In the genomic region with DNA sequence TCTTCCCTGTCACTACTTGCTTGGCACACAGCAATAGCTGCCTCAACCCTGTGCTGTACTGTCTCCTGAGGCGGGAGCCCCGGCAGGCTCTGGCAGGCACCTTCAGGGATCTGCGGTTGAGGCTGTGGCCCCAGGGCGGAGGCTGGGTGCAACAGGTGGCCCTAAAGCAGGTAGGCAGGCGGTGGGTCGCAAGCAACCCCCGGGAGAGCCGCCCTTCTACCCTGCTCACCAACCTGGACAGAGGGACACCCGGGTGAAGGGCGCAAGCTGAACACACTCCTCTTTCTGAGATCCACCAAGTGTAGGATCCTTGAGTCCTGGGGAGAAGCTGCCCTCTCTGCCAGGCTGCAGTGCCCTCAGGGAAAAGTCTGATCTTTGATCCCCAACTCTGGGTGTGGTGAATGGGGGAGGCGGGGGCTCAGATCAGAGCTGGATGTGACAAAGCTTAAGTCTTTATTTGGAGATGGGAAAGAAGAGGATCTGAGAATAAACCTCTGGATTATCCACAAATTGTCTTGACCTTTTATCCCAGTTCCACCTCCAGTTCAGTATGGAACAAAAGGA, we compare ENCODE assay signal across 13 cellular contexts. TPM values are rescaled to one million over a fixed set of nuclear protein-coding genes. Genes with fewer than 3 reads are reported as not detected.
DNase-seq lines count a peak whose midpoint lies in the region; ATAC-seq, FAIRE-seq and TF ChIP-seq lines count a peak whose summit lies in the region.
"Had no signal": no experiment of that assay in that cellular context is flagged by ENCODE, and none has a peak within 500 bp of the region (broad histone marks: within the 10 kb centered on the region; RNA-seq: fewer than 3 reads in every experiment).

No MANE protein-coding gene starts in this region.

- no peak overlapping the region for H2AFZ ChIP-seq in HepG2 (ENCODE audit: low read length)

- H2BK5ac ChIP-seq in mesendoderm (ENCODE audit: low read length): no peak overlapping the region

- H3K4me1 ChIP-seq in HepG2 (ENCODE audit: insufficient read depth, low read length) (peaks cover 85% of the 10 kb centered on the region), right lobe of liver (peaks cover 0 to 9% (median 3%) of the 10 kb centered on the region in 4 donors), mesendoderm (ENCODE audit: control insufficient read depth, low read depth, low read length) (peaks cover 5% of the 10 kb centered on the region)

- CTCF ChIA-PET in HepG2 (lab: Yijun Ruan, JAX; ENCODE audit: low intra/inter-chr PET ratio, low total read pairs): no interaction called here

- POLR2A ChIA-PET in HepG2 (lab: Yijun Ruan, JAX): interaction anchor here (1.2 to 7.2 kb wide), 6 partner anchors 8 to 181 kb away, joined by 3 to 390 read pairs (median 12); partner anchors contain the start of genes ARHGEF2, KHDC4 and MEX3A

- TF ChIP-seq RAD21 in HepG2 (CRISPR knock-in tag; IDR thresholded peaks at IDR 0.05): no peak

- H3K4me3 ChIP-seq in HepG2 (replicated peaks in 1 of 3; ENCODE audit: insufficient read depth in 1 of 3, low read depth in 2 of 3, low read length in 3 of 3): peak overlapping the region in 1 of 3 experiments; percentile 65; a peak in 1 of 6 replicates
- no peak overlapping the region for H3K4me3 ChIP-seq in right lobe of liver
- H3K4me3 ChIP-seq in WERI-Rb-1 (ENCODE audit: low read depth, low read length): no peak overlapping the region
- H3K4me3 ChIP-seq in mesendoderm (ENCODE audit: low read length): no peak overlapping the region

- WGBS in HepG2 (ENCODE audit: low lambda C conversion rate): 62% methylated on average over 4 of the region's 11 CpGs
- WGBS in right lobe of liver (ENCODE audit: insufficient coverage, low coverage, low lambda C conversion rate, missing lambda C conversion rate): no CpG with 5 or more reads among the region's 11 CpGs
- no CpG with 5 or more reads among the region's 11 CpGs for WGBS in mesendoderm (ENCODE audit: extremely low coverage, insufficient coverage, low lambda C conversion rate)

- H3K18ac ChIP-seq in mesendoderm (ENCODE audit: low read length): no peak overlapping the region

- no peak for TF ChIP-seq CTCF in HepG2 (CRISPR knock-in tag; IDR thresholded peaks at IDR 0.05)
- TF ChIP-seq CTCF in right lobe of liver (IDR thresholded peaks at IDR 0.05): no peak
- TF ChIP-seq CTCF in WERI-Rb-1 (IDR thresholded peaks at IDR 0.05; ENCODE audit: low read depth, low read length): no peak
- no peak for TF ChIP-seq CTCF in mesothelial cell of epicardium (IDR thresholded peaks at IDR 0.05; ENCODE audit: unreplicated experiment)

- no peaks in the 10 kb centered on the region for H3K27me3 Mint-ChIP-seq in mesothelial cell of epicardium (ENCODE audit: low read depth)

- H3K27ac ChIP-seq in HepG2 (ENCODE audit: extremely low read length, insufficient read depth, low read length) (peak overlapping the region; percentile 65), right lobe of liver (no peak overlapping the region), WERI-Rb-1 (no peak overlapping the region), mesendoderm (ENCODE audit: low read depth, low read length) (no peak overlapping the region)

- H3K9me3 Mint-ChIP-seq in mesothelial cell of epicardium: no peaks in the 10 kb centered on the region
- H3K9me3 Mint-ChIP-seq: H9 had no signal

- no peak overlapping the region for H3K56ac ChIP-seq in mesendoderm (ENCODE audit: low read length)

- no peak for TF ChIP-seq POLR2A in HepG2 (IDR thresholded peaks at IDR 0.05; ENCODE audit: insufficient read depth in 1 of 2, low read depth in 2 of 2, low read length in 2 of 2)
- TF ChIP-seq POLR2A in right lobe of liver (IDR thresholded peaks at IDR 0.05): no peak

- H2BK120ac ChIP-seq in mesendoderm (ENCODE audit: low read depth, low read length): no peak overlapping the region

- intact Hi-C loops in HepG2 (cut with micrococcal nuclease; ENCODE audit: unreplicated experiment): loop anchor here (5.0 kb wide), 2 partner anchors 35 to 355 kb away; partner anchors contain the start of genes ARHGEF2, GLMP and VHLL
- intact Hi-C loops in right lobe of liver (cut with DNase I): loop anchor here in 1 of 2 donors (5.0 kb wide), 1 partner anchor 40 kb away; no protein-coding TSS in a partner anchor

- no peaks in the 10 kb centered on the region for H4K20me1 ChIP-seq in HepG2 (ENCODE audit: insufficient read depth, low read length)

- H3K23ac ChIP-seq in mesendoderm (ENCODE audit: low read length): peak overlapping the region; percentile 39

- H3K9me3 ChIP-seq in HepG2 (ENCODE audit: low read length): no peaks in the 10 kb centered on the region
- no peaks in the 10 kb centered on the region for H3K9me3 ChIP-seq in right lobe of liver
- no peaks in the 10 kb centered on the region for H3K9me3 ChIP-seq in WERI-Rb-1 (ENCODE audit: severe bottlenecking)

- ATAC-seq in HepG2: no peak
- no peak for ATAC-seq in right lobe of liver
- ATAC-seq in GM21737 (IDR thresholded peaks at IDR 0.05; ENCODE audit: unreplicated experiment): no peak

- TF ChIP-seq EP300 in HepG2 (IDR thresholded peaks at IDR 0.05; ENCODE audit: low read depth in 2 of 2, low read length in 2 of 2) (no peak), HepG2 (CRISPR knock-in tag; IDR thresholded peaks at IDR 0.05; ENCODE audit: borderline replicate concordance) (no peak)

- H3K4me3 Mint-ChIP-seq in mesothelial cell of epicardium: no peak overlapping the region
- H3K4me3 Mint-ChIP-seq: H9 had no signal

- H3K9ac ChIP-seq in HepG2 (ENCODE audit: insufficient read depth, low read depth, low read length) (peak overlapping the region; percentile 36), mesendoderm (ENCODE audit: low read length) (no peak overlapping the region)

- no TSS peak for BruUV-seq in HepG2 (replicated peaks; lab: Mats Ljungman, UMichigan)

- H3K79me2 ChIP-seq in HepG2 (ENCODE audit: insufficient read depth, low read length) (peaks cover 12% of the 10 kb centered on the region), mesendoderm (ENCODE audit: control insufficient read depth, insufficient read depth, low read length) (no peaks in the 10 kb centered on the region)

- FAIRE-seq in HepG2 (lab: Jason Lieb, UNC): peak; percentile 39

- peaks cover 8% of the 10 kb centered on the region for H3K36me3 Mint-ChIP-seq in mesothelial cell of epicardium

- H2BK15ac ChIP-seq in mesendoderm (replicated peaks; ENCODE audit: low read depth): no peak overlapping the region

- in situ Hi-C loops in HepG2 (cut with HindIII; ENCODE audit: extremely low pct_ligation_motif_present, low pct_unique_long_range_greater_than_20kb): loop anchor here (10.0 kb wide), 1 partner anchor 122 kb away; the partner anchor contains the start of gene RAB25

- no peak overlapping the region for H4K8ac ChIP-seq in mesendoderm (ENCODE audit: low read depth, low read length)

- H3K27ac Mint-ChIP-seq in mesothelial cell of epicardium: no peak overlapping the region

- DNase-seq in HepG2 (ENCODE audit: low spot score) (no peak), right lobe of liver (no peak), WERI-Rb-1 (peak; percentile 51), mesendoderm (no peak), mesothelial cell of epicardium (ENCODE audit: low spot score in 2 of 2, unreplicated experiment in 2 of 2) (no peak), kidney glomerular epithelial cell (lab: John Stamatoyannopoulos, UW) (no peak), NCI-H524 treated with DMSO at 0.1 percent for 48 hours (lab: John Stamatoyannopoulos, UW) (no peak)
- DNase-seq: central memory CD4-positive, alpha-beta T cell; foreskin melanocyte; H9 had no signal

- H3K4me1 Mint-ChIP-seq in mesothelial cell of epicardium: peaks cover 26% of the 10 kb centered on the region

- no peak overlapping the region for H3K4ac ChIP-seq in mesendoderm (ENCODE audit: low read depth, low read length)

- no peaks in the 10 kb centered on the region for H3K79me1 ChIP-seq in mesendoderm (ENCODE audit: low read length)

- H3K36me3 ChIP-seq in HepG2 (replicated peaks in 1 of 2; ENCODE audit: control insufficient read depth in 1 of 2, insufficient read depth in 2 of 2, low read length in 2 of 2) (peaks cover 2 to 13% of the 10 kb centered on the region in 2 experiments; a peak in 3 of 5 replicates), right lobe of liver (peaks cover 0 to 4% (median 1%) of the 10 kb centered on the region in 4 donors), WERI-Rb-1 (peaks cover 21% of the 10 kb centered on the region), mesendoderm (ENCODE audit: control insufficient read depth, insufficient read depth, low read length) (peaks cover 5% of the 10 kb centered on the region)

- no peak overlapping the region for H4K5ac ChIP-seq in mesendoderm (ENCODE audit: low read length)

- peak overlapping the region; percentile 86 for H3K4me2 ChIP-seq in HepG2 (ENCODE audit: low read depth, low read length)
- H3K4me2 ChIP-seq in mesendoderm (ENCODE audit: low read length): no peak overlapping the region

- H2AK5ac ChIP-seq in mesendoderm (ENCODE audit: low read length): no peak overlapping the region

- H3K27me3 ChIP-seq in HepG2 (ENCODE audit: control insufficient read depth in 1 of 2, insufficient read depth in 2 of 2, low read length in 2 of 2) (no peaks in the 10 kb centered on the region), right lobe of liver (no peaks in the 10 kb centered on the region), WERI-Rb-1 (ENCODE audit: insufficient read depth, low read depth, severe bottlenecking) (no peaks in the 10 kb centered on the region), mesendoderm (ENCODE audit: insufficient read depth, low read length, poor library complexity) (no peaks in the 10 kb centered on the region)

RNA-seq across cellular contexts. Expression of gene RXFP4, which starts 1.2 kb away (rescaled TPM):
- total RNA-seq in HepG2 (2016; rRNA removed; fragmentation: Illumina TruSeq; extraction: Trizol): 0.38 TPM in 1 of 2 replicates, not detected in the other
- total RNA-seq in HepG2 (2016; cell fraction: cytosol; rRNA removed; fragmentation: Illumina TruSeq; extraction: Trizol; ENCODE audit: low read depth): not detected in 2 replicates
- 0.25 and 0.28 TPM in 2 replicates for total RNA-seq in HepG2 (2016; cell fraction: insoluble cytoplasmic fraction; rRNA removed; fragmentation: Illumina TruSeq; extraction: Trizol)
- not detected in 2 replicates for total RNA-seq in HepG2 (2016; cell fraction: membrane; rRNA removed; fragmentation: Illumina TruSeq; extraction: Trizol)
- 0.31 TPM in 1 of 2 replicates, not detected in the other for total RNA-seq in HepG2 (2016; cell fraction: nucleus; rRNA removed; fragmentation: Illumina TruSeq; extraction: Trizol)
- polyA plus RNA-seq in HepG2 (2011; rRNA removed): 1.4 and 1.9 TPM in 2 replicates
- polyA plus RNA-seq in HepG2 (2011; cell fraction: cytosol; rRNA removed): 1.3 and 2.1 TPM in 2 replicates
- polyA plus RNA-seq in HepG2 (2011; cell fraction: nucleus; rRNA removed): 0.42 and 0.48 TPM in 2 replicates
- 0.48 and 0.72 TPM in 2 replicates for polyA plus RNA-seq in HepG2 (2012)
- 0.08 TPM in 1 of 2 replicates, not detected in the other for polyA plus RNA-seq in HepG2 (2016; cell fraction: cytosol; fragmentation: Illumina TruSeq; extraction: Trizol; ENCODE audit: low read depth)
- not detected in 2 replicates for polyA plus RNA-seq in HepG2 (2016; cell fraction: insoluble cytoplasmic fraction; fragmentation: Illumina TruSeq; extraction: Trizol; ENCODE audit: low read depth)
- polyA plus RNA-seq in HepG2 (2016; cell fraction: membrane; fragmentation: Illumina TruSeq; extraction: Trizol; ENCODE audit: low read depth): not detected in 2 replicates
- 0.64 and 0.79 TPM in 2 replicates for polyA plus RNA-seq in HepG2 (2016; cell fraction: nucleus; fragmentation: Illumina TruSeq; extraction: Trizol; ENCODE audit: insufficient read depth, low read depth)
- polyA minus RNA-seq in HepG2 (2011; rRNA and poly(A)+ RNA removed; ENCODE audit: low replicate concordance): 1.4 and 2.7 TPM in 2 replicates
- 0.49 TPM in 1 of 2 replicates, not detected in the other for polyA minus RNA-seq in HepG2 (2011; cell fraction: cytosol; rRNA and poly(A)+ RNA removed)
- polyA minus RNA-seq in HepG2 (2011; cell fraction: nucleus; rRNA and poly(A)+ RNA removed): 0.39 and 1.1 TPM in 2 replicates
- total RNA-seq in right lobe of liver: not detected
- polyA plus RNA-seq in mesendoderm (2013, experiment 1 of 2): not detected
- not detected for polyA plus RNA-seq in mesendoderm (2013, experiment 2 of 2)
- total RNA-seq in mesothelial cell of epicardium: not detected in 3 replicates
- total RNA-seq: activated CD8-positive, alpha-beta memory T cell treated with anti-CD3 and anti-CD28 coated beads for 36 hours; H9; temporal lobe had no signal

RNA-seq across cellular contexts. Expression of gene KHDC4, which starts 8.4 kb away (rescaled TPM):
- 15.9 and 33.5 TPM in 2 replicates for total RNA-seq in HepG2 (2016; rRNA removed; fragmentation: Illumina TruSeq; extraction: Trizol)
- total RNA-seq in HepG2 (2016; cell fraction: cytosol; rRNA removed; fragmentation: Illumina TruSeq; extraction: Trizol; ENCODE audit: low read depth): 17.8 and 22.2 TPM in 2 replicates
- total RNA-seq in HepG2 (2016; cell fraction: insoluble cytoplasmic fraction; rRNA removed; fragmentation: Illumina TruSeq; extraction: Trizol): 17.1 and 30.7 TPM in 2 replicates
- total RNA-seq in HepG2 (2016; cell fraction: membrane; rRNA removed; fragmentation: Illumina TruSeq; extraction: Trizol): 16.0 and 18.2 TPM in 2 replicates
- 51.8 and 57.5 TPM in 2 replicates for total RNA-seq in HepG2 (2016; cell fraction: nucleus; rRNA removed; fragmentation: Illumina TruSeq; extraction: Trizol)
- 74.5 and 92.0 TPM in 2 replicates for polyA plus RNA-seq in HepG2 (2011; rRNA removed)
- 35.4 and 38.7 TPM in 2 replicates for polyA plus RNA-seq in HepG2 (2011; cell fraction: cytosol; rRNA removed)
- 126 and 134 TPM in 2 replicates for polyA plus RNA-seq in HepG2 (2011; cell fraction: nucleus; rRNA removed)
- polyA plus RNA-seq in HepG2 (2012): 37.2 and 38.4 TPM in 2 replicates
- polyA plus RNA-seq in HepG2 (2016; cell fraction: cytosol; fragmentation: Illumina TruSeq; extraction: Trizol; ENCODE audit: low read depth): 2.1 and 2.5 TPM in 2 replicates
- 14.7 and 16.3 TPM in 2 replicates for polyA plus RNA-seq in HepG2 (2016; cell fraction: insoluble cytoplasmic fraction; fragmentation: Illumina TruSeq; extraction: Trizol; ENCODE audit: low read depth)
- polyA plus RNA-seq in HepG2 (2016; cell fraction: membrane; fragmentation: Illumina TruSeq; extraction: Trizol; ENCODE audit: low read depth): 4.2 and 4.7 TPM in 2 replicates
- 113 and 121 TPM in 2 replicates for polyA plus RNA-seq in HepG2 (2016; cell fraction: nucleus; fragmentation: Illumina TruSeq; extraction: Trizol; ENCODE audit: insufficient read depth, low read depth)
- polyA minus RNA-seq in HepG2 (2011; rRNA and poly(A)+ RNA removed; ENCODE audit: low replicate concordance): 83.9 and 155 TPM in 2 replicates
- 19.6 and 24.9 TPM in 2 replicates for polyA minus RNA-seq in HepG2 (2011; cell fraction: cytosol; rRNA and poly(A)+ RNA removed)
- polyA minus RNA-seq in HepG2 (2011; cell fraction: nucleus; rRNA and poly(A)+ RNA removed): 113 and 148 TPM in 2 replicates
- total RNA-seq in right lobe of liver: 10 to 100 TPM; 14.1 to 19.0 (median 17.2) TPM
- polyA plus RNA-seq in mesendoderm (2013, experiment 1 of 2): 21.5 TPM
- 21.5 TPM for polyA plus RNA-seq in mesendoderm (2013, experiment 2 of 2)
- 70.1 to 74.1 TPM (median 73.2 TPM) in 3 replicates for total RNA-seq in mesothelial cell of epicardium

RNA-seq across cellular contexts. Expression of gene RIT1, which starts 31.5 kb away (rescaled TPM):
- 12.2 and 15.9 TPM in 2 replicates for total RNA-seq in HepG2 (2016; rRNA removed; fragmentation: Illumina TruSeq; extraction: Trizol)
- 1.8 and 2.7 TPM in 2 replicates for total RNA-seq in HepG2 (2016; cell fraction: cytosol; rRNA removed; fragmentation: Illumina TruSeq; extraction: Trizol; ENCODE audit: low read depth)
- 12.0 and 18.3 TPM in 2 replicates for total RNA-seq in HepG2 (2016; cell fraction: insoluble cytoplasmic fraction; rRNA removed; fragmentation: Illumina TruSeq; extraction: Trizol)
- 3.7 and 5.0 TPM in 2 replicates for total RNA-seq in HepG2 (2016; cell fraction: membrane; rRNA removed; fragmentation: Illumina TruSeq; extraction: Trizol)
- total RNA-seq in HepG2 (2016; cell fraction: nucleus; rRNA removed; fragmentation: Illumina TruSeq; extraction: Trizol): 5.1 and 6.9 TPM in 2 replicates
- polyA plus RNA-seq in HepG2 (2011; rRNA removed): 29.3 and 32.2 TPM in 2 replicates
- polyA plus RNA-seq in HepG2 (2011; cell fraction: cytosol; rRNA removed): 27.0 and 36.8 TPM in 2 replicates
- polyA plus RNA-seq in HepG2 (2011; cell fraction: nucleus; rRNA removed): 10.2 and 15.6 TPM in 2 replicates
- polyA plus RNA-seq in HepG2 (2012): 14.8 and 19.9 TPM in 2 replicates
- 1.3 and 1.4 TPM in 2 replicates for polyA plus RNA-seq in HepG2 (2016; cell fraction: cytosol; fragmentation: Illumina TruSeq; extraction: Trizol; ENCODE audit: low read depth)
- polyA plus RNA-seq in HepG2 (2016; cell fraction: insoluble cytoplasmic fraction; fragmentation: Illumina TruSeq; extraction: Trizol; ENCODE audit: low read depth): 12.1 and 13.9 TPM in 2 replicates
- polyA plus RNA-seq in HepG2 (2016; cell fraction: membrane; fragmentation: Illumina TruSeq; extraction: Trizol; ENCODE audit: low read depth): 1.8 and 2.0 TPM in 2 replicates
- polyA plus RNA-seq in HepG2 (2016; cell fraction: nucleus; fragmentation: Illumina TruSeq; extraction: Trizol; ENCODE audit: insufficient read depth, low read depth): 13.6 and 15.1 TPM in 2 replicates
- polyA minus RNA-seq in HepG2 (2011; rRNA and poly(A)+ RNA removed; ENCODE audit: low replicate concordance): 23.7 and 26.0 TPM in 2 replicates
- 16.1 and 17.4 TPM in 2 replicates for polyA minus RNA-seq in HepG2 (2011; cell fraction: cytosol; rRNA and poly(A)+ RNA removed)
- 11.6 and 20.5 TPM in 2 replicates for polyA minus RNA-seq in HepG2 (2011; cell fraction: nucleus; rRNA and poly(A)+ RNA removed)
- 10 to 100 TPM in 3 of 6 experiments, 1 to 10 TPM in 3; 4.9 to 28.3 (median 11.3) TPM for total RNA-seq in right lobe of liver
- polyA plus RNA-seq in mesendoderm (2013, experiment 1 of 2): 10.1 TPM
- polyA plus RNA-seq in mesendoderm (2013, experiment 2 of 2): 9.6 TPM
- 34.3 to 37.0 TPM (median 35.5 TPM) in 3 replicates for total RNA-seq in mesothelial cell of epicardium

RNA-seq across cellular contexts. Expression of gene ARHGEF2, which starts 35.7 kb away (rescaled TPM):
- total RNA-seq in HepG2 (2016; rRNA removed; fragmentation: Illumina TruSeq; extraction: Trizol) (15.0 and 16.1 TPM in 2 replicates), right lobe of liver (10 to 100 TPM in 4 of 6 experiments, 1 to 10 TPM in 2; 7.9 to 23.8 (median 13.1) TPM), mesothelial cell of epicardium (103 to 111 TPM (median 110 TPM) in 3 replicates)
- total RNA-seq in HepG2 (2016; cell fraction: cytosol; rRNA removed; fragmentation: Illumina TruSeq; extraction: Trizol; ENCODE audit: low read depth): 7.7 and 8.4 TPM in 2 replicates
- 12.9 and 18.6 TPM in 2 replicates for total RNA-seq in HepG2 (2016; cell fraction: insoluble cytoplasmic fraction; rRNA removed; fragmentation: Illumina TruSeq; extraction: Trizol)
- total RNA-seq in HepG2 (2016; cell fraction: membrane; rRNA removed; fragmentation: Illumina TruSeq; extraction: Trizol): 10.3 and 11.1 TPM in 2 replicates
- 13.2 and 15.5 TPM in 2 replicates for total RNA-seq in HepG2 (2016; cell fraction: nucleus; rRNA removed; fragmentation: Illumina TruSeq; extraction: Trizol)
- 32.1 and 33.1 TPM in 2 replicates for polyA plus RNA-seq in HepG2 (2011; rRNA removed)
- polyA plus RNA-seq in HepG2 (2011; cell fraction: cytosol; rRNA removed): 15.2 and 17.5 TPM in 2 replicates
- 104 and 108 TPM in 2 replicates for polyA plus RNA-seq in HepG2 (2011; cell fraction: nucleus; rRNA removed)
- 28.0 and 37.8 TPM in 2 replicates for polyA plus RNA-seq in HepG2 (2012)
- polyA plus RNA-seq in HepG2 (2016; cell fraction: cytosol; fragmentation: Illumina TruSeq; extraction: Trizol; ENCODE audit: low read depth): 1.9 and 2.0 TPM in 2 replicates
- 13.1 and 13.4 TPM in 2 replicates for polyA plus RNA-seq in HepG2 (2016; cell fraction: insoluble cytoplasmic fraction; fragmentation: Illumina TruSeq; extraction: Trizol; ENCODE audit: low read depth)
- 3.6 and 3.8 TPM in 2 replicates for polyA plus RNA-seq in HepG2 (2016; cell fraction: membrane; fragmentation: Illumina TruSeq; extraction: Trizol; ENCODE audit: low read depth)
- 34.1 and 35.2 TPM in 2 replicates for polyA plus RNA-seq in HepG2 (2016; cell fraction: nucleus; fragmentation: Illumina TruSeq; extraction: Trizol; ENCODE audit: insufficient read depth, low read depth)
- 54.1 and 96.8 TPM in 2 replicates for polyA minus RNA-seq in HepG2 (2011; rRNA and poly(A)+ RNA removed; ENCODE audit: low replicate concordance)
- 17.6 and 19.9 TPM in 2 replicates for polyA minus RNA-seq in HepG2 (2011; cell fraction: cytosol; rRNA and poly(A)+ RNA removed)
- 50.0 and 65.8 TPM in 2 replicates for polyA minus RNA-seq in HepG2 (2011; cell fraction: nucleus; rRNA and poly(A)+ RNA removed)
- 28.6 TPM for polyA plus RNA-seq in mesendoderm (2013, experiment 1 of 2)
- polyA plus RNA-seq in mesendoderm (2013, experiment 2 of 2): 27.5 TPM
